ENCODE assay signal across 9 cellular contexts in genomic region chr16:4505356-4506153, GRCh38. TPM values are rescaled to one million over a fixed set of nuclear protein-coding genes. Genes with fewer than 3 reads are reported as not detected.
A peak's percentile ranks its signal among the peaks of the same experiment; 100 is the strongest.
DNase-seq lines count a peak whose midpoint lies in the region; ATAC-seq and TF ChIP-seq lines count a peak whose summit lies in the region.
"Had no signal": no experiment of that assay in that cellular context is flagged by ENCODE, and none has a peak within 500 bp of the region (broad histone marks: within the 10 kb centered on the region; RNA-seq: fewer than 3 reads in every experiment).

No MANE protein-coding gene starts in this region.

- ATAC-seq in HCT116 = no peak
- ATAC-seq in HG03439 (IDR thresholded peaks at IDR 0.05; ENCODE audit: unreplicated experiment) = no peak

- DNase-seq in GDM1 (lab: John Stamatoyannopoulos, UW) (peak; percentile 73), HCT116 (ENCODE audit: low read depth, low spot score) (no peak), T follicular helper cell (ENCODE audit: low read depth) (peak; percentile 79), HFFc6 (no peak), 8988T (no peak)
- peak; percentile 69 for DNase-seq in activated naive CD8-positive, alpha-beta T cell treated with anti-CD3 and anti-CD28 coated beads for 36 hours
- DNase-seq in stimulated activated CD4-positive, alpha-beta T cell treated with anti-CD3 and anti-CD28 coated beads, Interleukin-15, amount 100 ng/mL, for 48 hours (ENCODE audit: low read depth in 2 of 2) = peak; percentile 50 to 53

- H3K36me3 Mint-ChIP-seq in activated naive CD8-positive, alpha-beta T cell treated with anti-CD3 and anti-CD28 coated beads for 36 hours = peaks cover 9% of the 10 kb centered on the region
- H3K36me3 Mint-ChIP-seq in HFFc6 (ENCODE audit: low read depth) = peaks cover 9% of the 10 kb centered on the region

- H3K4me3 ChIP-seq in HCT116 (replicated peaks in 1 of 2; ENCODE audit: low read depth in 1 of 2, low read length in 2 of 2) = no peak overlapping the region
- H3K4me3 ChIP-seq: breast epithelium had no signal

- 0 out of 2 replicates have a peak overlapping the region, but pooled peaks have one; percentile 27 for H3K9ac ChIP-seq in HCT116 (ENCODE audit: low read length)

- no peak for TF ChIP-seq CTCF in HCT116 (IDR thresholded peaks at IDR 0.05 in 2 of 3, conservative IDR thresholded peaks at IDR 0.05 in 1 of 3; ENCODE audit: borderline replicate concordance in 1 of 3, insufficient read depth in 1 of 3, low read depth in 2 of 3, low read length in 2 of 3)
- TF ChIP-seq CTCF in HFFc6 (IDR thresholded peaks at IDR 0.05) = no peak

- H3K27me3 ChIP-seq in HCT116 (ENCODE audit: insufficient read depth, low read length) = no peaks in the 10 kb centered on the region
- H3K27me3 ChIP-seq: breast epithelium had no signal

- no peak for TF ChIP-seq POLR2A in HCT116 (IDR thresholded peaks at IDR 0.05; ENCODE audit: borderline replicate concordance, extremely low read depth, insufficient read depth, insufficient read length)

- CTCF ChIA-PET in HCT116 (lab: Charles Lee) = interaction anchor here (0.6 to 1.9 kb wide), 5 partner anchors 10 to 570 kb away, joined by 3 to 6 read pairs (median 3); no protein-coding TSS in a partner anchor

- RAD21 ChIA-PET in HCT116 (lab: Charles Lee; ENCODE audit: low non-redundant PET in 1 of 2, low total read pairs in 2 of 2, uncharacterized antibody in 2 of 2, unreplicated experiment in 2 of 2) = no interaction called here

- H3K27me3 Mint-ChIP-seq in activated naive CD8-positive, alpha-beta T cell treated with anti-CD3 and anti-CD28 coated beads for 36 hours = no peaks in the 10 kb centered on the region
- no peaks in the 10 kb centered on the region for H3K27me3 Mint-ChIP-seq in HFFc6 (ENCODE audit: insufficient read depth)

- no TSS peak for BruUV-seq in HCT116 (replicated peaks; lab: Mats Ljungman, UMichigan)

- peaks cover 4% of the 10 kb centered on the region; the same call in 1 of the 2 replicates for H4K20me1 ChIP-seq in HCT116 (ENCODE audit: insufficient read depth)

- H3K36me3 ChIP-seq in HCT116 (ENCODE audit: control insufficient read depth in 1 of 2, insufficient read depth in 2 of 2, low read length in 2 of 2) = peaks cover 23 to 33% of the 10 kb centered on the region in 2 experiments

- H3K9me3 Mint-ChIP-seq in activated naive CD8-positive, alpha-beta T cell treated with anti-CD3 and anti-CD28 coated beads for 36 hours = no peaks in the 10 kb centered on the region
- H3K9me3 Mint-ChIP-seq in HFFc6 = no peaks in the 10 kb centered on the region

- H3K79me2 ChIP-seq in HCT116 (ENCODE audit: insufficient read depth, low read length) = peaks cover 47% of the 10 kb centered on the region

- H3K4me1 ChIP-seq in HCT116 (ENCODE audit: control insufficient read depth in 1 of 2, insufficient read depth in 2 of 2, low read length in 2 of 2) = peaks cover 3 to 19% of the 10 kb centered on the region in 2 experiments
- H3K4me1 ChIP-seq: breast epithelium had no signal

- no peak overlapping the region for H2AFZ ChIP-seq in HCT116 (ENCODE audit: low read depth, low read length, poor library complexity, severe bottlenecking)

- peaks cover 55% of the 10 kb centered on the region for H3K4me1 Mint-ChIP-seq in activated naive CD8-positive, alpha-beta T cell treated with anti-CD3 and anti-CD28 coated beads for 36 hours
- peaks cover 30% of the 10 kb centered on the region for H3K4me1 Mint-ChIP-seq in HFFc6 (ENCODE audit: low read depth)

- H3K4me3 Mint-ChIP-seq in activated naive CD8-positive, alpha-beta T cell treated with anti-CD3 and anti-CD28 coated beads for 36 hours = peak overlapping the region; percentile 50
- no peak overlapping the region for H3K4me3 Mint-ChIP-seq in HFFc6

- no peak overlapping the region for H3K27ac ChIP-seq in HCT116 (ENCODE audit: low read depth, low read length)

- POLR2A ChIA-PET in HCT116 (lab: Charles Lee) = no interaction called here

- TF ChIP-seq RAD21 in HCT116 (IDR thresholded peaks at IDR 0.05; ENCODE audit: low read depth) = no peak

- H3K9me2 ChIP-seq in HCT116 (ENCODE audit: insufficient read depth) = no peaks in the 10 kb centered on the region

- no peaks in the 10 kb centered on the region for H3K9me3 ChIP-seq in HCT116 (ENCODE audit: control insufficient read depth in 1 of 2, insufficient read depth in 1 of 2, low read depth in 1 of 2, low read length in 2 of 2)
- H3K9me3 ChIP-seq: breast epithelium had no signal

- H3K27ac Mint-ChIP-seq in activated naive CD8-positive, alpha-beta T cell treated with anti-CD3 and anti-CD28 coated beads for 36 hours = peak overlapping the region; percentile 90
- H3K27ac Mint-ChIP-seq in HFFc6 = no peak overlapping the region

- intact Hi-C loops in HCT116 (cut with micrococcal nuclease) = loop anchor here (1.0 kb wide), 2 partner anchors 43 to 80 kb away; no protein-coding TSS in a partner anchor

- H3K4me2 ChIP-seq in HCT116 (ENCODE audit: low read length) = no peak overlapping the region

TF ChIP-seq in HCT116, 20 proteins besides CTCF, POLR2A, EP300 and RAD21:
- TF ChIP-seq YY1 (IDR thresholded peaks at IDR 0.05; ENCODE audit: extremely low read depth, insufficient replicate concordance, low read depth, low read length) (no peak), EZH2phosphoT487 (IDR thresholded peaks at IDR 0.05; ENCODE audit: borderline replicate concordance) (no peak), REST (IDR thresholded peaks at IDR 0.05; ENCODE audit: low read depth) (no peak), JUND (IDR thresholded peaks at IDR 0.05) (no peak), SP1 (IDR thresholded peaks at IDR 0.05; ENCODE audit: low read depth) (no peak), SRF (IDR thresholded peaks at IDR 0.05; ENCODE audit: low read depth) (no peak), FOSL1 (IDR thresholded peaks at IDR 0.05; ENCODE audit: low read depth) (no peak)
- TF ChIP-seq, protein P1, sequence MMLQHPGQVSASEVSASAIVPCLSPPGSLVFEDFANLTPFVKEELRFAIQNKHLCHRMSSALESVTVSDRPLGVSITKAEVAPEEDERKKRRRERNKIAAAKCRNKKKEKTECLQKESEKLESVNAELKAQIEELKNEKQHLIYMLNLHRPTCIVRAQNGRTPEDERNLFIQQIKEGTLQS (IDR thresholded peaks at IDR 0.05) = no peak

RNA-seq across cellular contexts. Expression of gene HMOX2, which starts 29.4 kb away (rescaled TPM):
- 55.1 TPM for total RNA-seq in HCT116 (2021; ENCODE audit: unreplicated experiment)
- polyA plus RNA-seq in HCT116 (2012) = 59.4 and 61.2 TPM in 2 replicates
- total RNA-seq in activated naive CD8-positive, alpha-beta T cell treated with anti-CD3 and anti-CD28 coated beads for 36 hours = 10 to 100 TPM; 84.4 to 88.4 TPM
- total RNA-seq in HFFc6 (2021; fragmentation: NEBNext Ultra II Directional; extraction: Animal tissue kit (Norgen Biotek cat#: 25700)) = 10 to 100 TPM; 45.2 to 60.5 (median 54.9) TPM

RNA-seq across cellular contexts. Expression of gene NMRAL1, which starts 31.1 kb away (rescaled TPM):
- 76.7 TPM for total RNA-seq in HCT116 (2021; ENCODE audit: unreplicated experiment)
- polyA plus RNA-seq in HCT116 (2012) = 66.3 and 79.9 TPM in 2 replicates
- 10 to 100 TPM; 62.5 to 64.4 TPM for total RNA-seq in activated naive CD8-positive, alpha-beta T cell treated with anti-CD3 and anti-CD28 coated beads for 36 hours
- 10 to 100 TPM; 26.2 to 37.2 (median 33.7) TPM for total RNA-seq in HFFc6 (2021; fragmentation: NEBNext Ultra II Directional; extraction: Animal tissue kit (Norgen Biotek cat#: 25700))

RNA-seq across cellular contexts. Expression of gene CDIP1, which starts 33.0 kb away (rescaled TPM):
- total RNA-seq in HCT116 (2021; ENCODE audit: unreplicated experiment) = 7.2 TPM
- polyA plus RNA-seq in HCT116 (2012) = 6.9 and 7.9 TPM in 2 replicates
- 10 to 100 TPM; 33.0 to 33.3 TPM for total RNA-seq in activated naive CD8-positive, alpha-beta T cell treated with anti-CD3 and anti-CD28 coated beads for 36 hours
- 1 to 10 TPM; 5.0 to 8.3 (median 6.4) TPM for total RNA-seq in HFFc6 (2021; fragmentation: NEBNext Ultra II Directional; extraction: Animal tissue kit (Norgen Biotek cat#: 25700))

RNA-seq across cellular contexts. Expression of gene C16orf96, which starts 50.6 kb away (rescaled TPM):
- total RNA-seq in HCT116 (2021; ENCODE audit: unreplicated experiment) = 0.10 TPM
- 0.04 TPM in 1 of 2 replicates, not detected in the other for polyA plus RNA-seq in HCT116 (2012)
- under 1 TPM; 0.08 to 0.20 TPM for total RNA-seq in activated naive CD8-positive, alpha-beta T cell treated with anti-CD3 and anti-CD28 coated beads for 36 hours
- not detected for total RNA-seq in HFFc6 (2021; fragmentation: NEBNext Ultra II Directional; extraction: Animal tissue kit (Norgen Biotek cat#: 25700))
- total RNA-seq: breast epithelium had no signal

Comparison
In these comparisons a context has a peak if more than half of its experiments do, and no peak if none do; other contexts are left out.
1. DNase-seq: peak in GDM1 (single experiment), T follicular helper cell (single experiment), activated naive CD8-positive, alpha-beta T cell treated with anti-CD3 and anti-CD28 coated beads for 36 hours (single experiment) and stimulated activated CD4-positive, alpha-beta T cell treated with anti-CD3 and anti-CD28 coated beads, Interleukin-15, amount 100 ng/mL, for 48 hours (2 of 2); none in HCT116 (single experiment), HFFc6 (single experiment) and 8988T (single experiment).